Comparison of ENCODE assay signal across 10 cellular contexts in the genomic region with DNA sequence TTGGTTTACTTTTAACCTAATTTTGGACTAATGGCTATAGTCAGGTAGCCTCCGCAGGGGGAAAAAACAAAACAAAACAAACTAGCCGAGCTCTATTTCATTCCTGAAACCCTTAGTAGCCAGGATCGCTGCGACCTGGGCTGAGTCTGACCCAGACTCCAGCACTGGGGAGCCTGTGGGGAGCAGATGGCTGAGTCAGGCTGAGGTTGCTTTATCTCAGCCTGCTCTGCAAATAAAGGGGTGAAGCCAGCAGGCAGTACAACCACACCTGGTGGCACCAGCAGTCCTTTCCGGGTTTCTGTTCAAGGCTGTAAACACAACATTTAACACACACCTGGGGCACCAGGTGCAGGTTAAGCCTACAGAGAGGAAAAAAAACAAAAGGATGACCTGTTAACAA. TPM values are rescaled to one million over a fixed set of nuclear protein-coding genes. Genes with fewer than 3 reads are reported as not detected.
DNase-seq lines count a peak whose midpoint lies in the region; ATAC-seq and TF ChIP-seq lines count a peak whose summit lies in the region.
"Had no signal": no experiment of that assay in that cellular context is flagged by ENCODE, and none has a peak within 500 bp of the region (broad histone marks: within the 10 kb centered on the region; RNA-seq: fewer than 3 reads in every experiment).

No MANE protein-coding gene starts in this region.

- POLR2A ChIA-PET in CD4-positive, alpha-beta memory T cell (lab: Charles Lee; ENCODE audit: partially characterized antibody): interaction anchor here (0.6 to 1.6 kb wide), 2 partner anchors 25 to 208 kb away, joined by 3 to 6 read pairs; no protein-coding TSS in a partner anchor

- peaks cover 85% of the 10 kb centered on the region for H3K4me1 Mint-ChIP-seq in Calu3 (ENCODE audit: low read depth, unreplicated experiment)
- H3K4me1 Mint-ChIP-seq in CD4-positive, alpha-beta memory T cell: peaks cover 20 to 36% (median 28%) of the 10 kb centered on the region in 4 donors

- CTCF ChIA-PET in Calu3 (lab: Charles Lee): interaction anchor here (0.7 to 2.9 kb wide), 3 partner anchors 9 to 26 kb away, joined by 3 to 16 read pairs (median 3); a partner anchor contains a TSS
- CTCF ChIA-PET in CD4-positive, alpha-beta memory T cell (lab: Charles Lee; ENCODE audit: partially characterized antibody): interaction anchor here (0.9 to 3.4 kb wide), 6 partner anchors 12 to 63 kb away, joined by 3 to 32 read pairs (median 5); no protein-coding TSS in a partner anchor

- no TSS peak for BruUV-seq in Calu3 (replicated peaks; lab: Mats Ljungman, UMichigan)

- no peak overlapping the region for H3K4me3 ChIP-seq in breast epithelium
- H3K4me3 ChIP-seq in mesenchymal stem cell (ENCODE audit: insufficient read depth in 1 of 2, low read depth in 1 of 2, low read length in 2 of 2): no peak overlapping the region
- H3K4me3 ChIP-seq in CD4-positive, alpha-beta memory T cell (ENCODE audit: low read length in 2 of 2): no peak overlapping the region

- H3K14ac ChIP-seq in mesenchymal stem cell (ENCODE audit: low read length in 2 of 2): no peak overlapping the region

- H3K27ac ChIP-seq in breast epithelium (peak overlapping the region; percentile 69 to 82), mesenchymal stem cell (ENCODE audit: low read length, poor library complexity, severe bottlenecking) (no peak overlapping the region)
- no peak overlapping the region for H3K27ac ChIP-seq in CD4-positive, alpha-beta memory T cell (ENCODE audit: low read depth, low read length)

- intact Hi-C loops in Calu3 (cut with micrococcal nuclease; ENCODE audit: unreplicated experiment) (no loop called here), breast epithelium (cut with DNase I; ENCODE audit: low total_unique reads) (loop anchor here (2.0 kb wide), 1 partner anchor 23 kb away; no protein-coding TSS in a partner anchor)
- intact Hi-C loops in CD4-positive, alpha-beta memory T cell (cut with micrococcal nuclease): no loop called here

- peak overlapping the region; percentile 24 for H3K9ac ChIP-seq in mesenchymal stem cell (ENCODE audit: low read length)

- DNase-seq in Calu3 (peak; percentile 76), NCI-H2107 treated with DMSO at 0.1 percent for 48 hours (lab: John Stamatoyannopoulos, UW; ENCODE audit: unreplicated experiment) (peak; percentile 63), breast epithelium (ENCODE audit: low spot score in 2 of 2) (peak in 1 of 2 donors; percentile 39), mesenchymal stem cell (no peak)
- no peak for DNase-seq in activated CD4-positive, CD25-positive, alpha-beta regulatory T cell (lab: John Stamatoyannopoulos, UW)
- no peak for DNase-seq in CD4-positive, alpha-beta memory T cell
- DNase-seq: MV-4-11; stimulated activated CD4-positive, alpha-beta T cell treated with anti-CD3 and anti-CD28 coated beads, Interleukin-1b, Interleukin-23, amount 100 ng/mL, for 48 hours had no signal

- H3K9me3 Mint-ChIP-seq in Calu3 (ENCODE audit: low read depth, unreplicated experiment): no peaks in the 10 kb centered on the region
- no peaks in the 10 kb centered on the region for H3K9me3 Mint-ChIP-seq in CD4-positive, alpha-beta memory T cell

- ATAC-seq in HG03097 (IDR thresholded peaks at IDR 0.05; ENCODE audit: low FRiP score, unreplicated experiment): no peak
- no peak for ATAC-seq in HG02973 (IDR thresholded peaks at IDR 0.05; ENCODE audit: unreplicated experiment)

- H3K4me3 Mint-ChIP-seq in Calu3 (ENCODE audit: low read depth, unreplicated experiment): peak overlapping the region; percentile 27
- H3K4me3 Mint-ChIP-seq in CD4-positive, alpha-beta memory T cell: no peak overlapping the region

- H2AK5ac ChIP-seq in mesenchymal stem cell (ENCODE audit: low read length, severe bottlenecking): no peak overlapping the region

- no peak overlapping the region for H4K91ac ChIP-seq in mesenchymal stem cell (ENCODE audit: low read length)

- H3K36me3 ChIP-seq in breast epithelium (no peaks in the 10 kb centered on the region), mesenchymal stem cell (ENCODE audit: control insufficient read depth in 1 of 2, insufficient read depth in 2 of 2, low read depth in 1 of 2, low read length in 2 of 2) (peaks cover 4 to 58% of the 10 kb centered on the region in 2 experiments)
- peaks cover 22% of the 10 kb centered on the region for H3K36me3 ChIP-seq in CD4-positive, alpha-beta memory T cell (ENCODE audit: insufficient read depth, low read length)

- H3K9me3 ChIP-seq in breast epithelium: no peaks in the 10 kb centered on the region
- H3K9me3 ChIP-seq in mesenchymal stem cell (ENCODE audit: control insufficient read depth, low read length): no peaks in the 10 kb centered on the region
- H3K9me3 ChIP-seq in CD4-positive, alpha-beta memory T cell (ENCODE audit: control insufficient read depth in 1 of 2, low read length in 2 of 2): no peaks in the 10 kb centered on the region

- peak overlapping the region; percentile 86 for H3K27ac Mint-ChIP-seq in Calu3 (ENCODE audit: unreplicated experiment)
- H3K27ac Mint-ChIP-seq in CD4-positive, alpha-beta memory T cell: no peak overlapping the region

- 95% methylated on average over 4 of the region's 5 CpGs for WGBS in mesenchymal stem cell

- TF ChIP-seq POLR2A in breast epithelium (IDR thresholded peaks at IDR 0.05): no peak

- no peak overlapping the region for H2AFZ ChIP-seq in mesenchymal stem cell (ENCODE audit: low read depth, low read length)

- no peaks in the 10 kb centered on the region for H3K4me1 ChIP-seq in breast epithelium
- H3K4me1 ChIP-seq in mesenchymal stem cell (ENCODE audit: control insufficient read depth, insufficient read depth, low read depth, low read length): peaks cover 9% of the 10 kb centered on the region
- peaks cover 18% of the 10 kb centered on the region for H3K4me1 ChIP-seq in CD4-positive, alpha-beta memory T cell (ENCODE audit: insufficient read depth, low read length)

- no peak overlapping the region for H2BK120ac ChIP-seq in mesenchymal stem cell (ENCODE audit: low read depth, low read length)

- no peak overlapping the region for H4K8ac ChIP-seq in mesenchymal stem cell (ENCODE audit: low read length)

- no peak overlapping the region for H3K4me2 ChIP-seq in mesenchymal stem cell (ENCODE audit: low read length, poor library complexity, severe bottlenecking)

- no peak overlapping the region for H3K18ac ChIP-seq in mesenchymal stem cell (ENCODE audit: low read depth in 1 of 2, low read length in 2 of 2)

- H3K23ac ChIP-seq in mesenchymal stem cell (ENCODE audit: low read length in 2 of 2): no peak overlapping the region

- no peak overlapping the region for H2BK15ac ChIP-seq in mesenchymal stem cell (ENCODE audit: low read depth, poor library complexity, severe bottlenecking)

- H2BK12ac ChIP-seq in mesenchymal stem cell (ENCODE audit: low read length in 2 of 2): no peak overlapping the region

- TF ChIP-seq CTCF in Calu3 (IDR thresholded peaks at IDR 0.05; ENCODE audit: unreplicated experiment) (no peak), breast epithelium (IDR thresholded peaks at IDR 0.05) (peak in 1 of 3 donors; percentile 10)

- no peak overlapping the region for H2BK5ac ChIP-seq in mesenchymal stem cell (ENCODE audit: low read depth, low read length, poor library complexity, severe bottlenecking)

- H3K4ac ChIP-seq in mesenchymal stem cell (ENCODE audit: low read depth in 1 of 2, low read length in 2 of 2): no peak overlapping the region

- no peaks in the 10 kb centered on the region for H3K27me3 Mint-ChIP-seq in Calu3 (ENCODE audit: unreplicated experiment)
- H3K27me3 Mint-ChIP-seq in CD4-positive, alpha-beta memory T cell: no peaks in the 10 kb centered on the region

- peaks cover 84% of the 10 kb centered on the region for H3K36me3 Mint-ChIP-seq in Calu3 (ENCODE audit: insufficient read depth, unreplicated experiment)
- peaks cover 43 to 68% of the 10 kb centered on the region in 2 donors for H3K36me3 Mint-ChIP-seq in CD4-positive, alpha-beta memory T cell

- H3K27me3 ChIP-seq in breast epithelium (no peaks in the 10 kb centered on the region), mesenchymal stem cell (ENCODE audit: control insufficient read depth in 1 of 2, insufficient read depth in 1 of 2, low read length in 2 of 2) (no peaks in the 10 kb centered on the region)
- H3K27me3 ChIP-seq in CD4-positive, alpha-beta memory T cell (ENCODE audit: insufficient read depth, low read length): no peaks in the 10 kb centered on the region

- H3K79me1 ChIP-seq in mesenchymal stem cell (replicated peaks; ENCODE audit: low read length, poor library complexity, severe bottlenecking): peaks cover 22% of the 10 kb centered on the region

RNA-seq across cellular contexts. Expression of a gene that starts 27.3 kb away (rescaled TPM):
- total RNA-seq in Calu3 (2022) (300 and 353 TPM in 2 replicates), breast epithelium (10 to 100 TPM; 76.7 to 91.2 (median 80.3) TPM)
- polyA plus RNA-seq in mesenchymal stem cell (2013, experiment 1 of 2): 12.5 TPM
- 12.4 TPM for polyA plus RNA-seq in mesenchymal stem cell (2013, experiment 2 of 2)
- 10 to 100 TPM; 65.4 to 68.9 TPM for total RNA-seq in CD4-positive, alpha-beta memory T cell
- 10 to 100 TPM; 12.7 to 27.8 TPM for polyA plus RNA-seq in CD4-positive, alpha-beta memory T cell

Comparison
In these comparisons a context has a peak if more than half of its experiments do, and no peak if none do; other contexts are left out.
1. DNase-seq: peak in Calu3 (single experiment) and NCI-H2107 treated with DMSO at 0.1 percent for 48 hours (single experiment); none in mesenchymal stem cell (single experiment), activated CD4-positive, CD25-positive, alpha-beta regulatory T cell (0 of 4) and CD4-positive, alpha-beta memory T cell (0 of 5).
2. H3K27ac ChIP-seq: peak in breast epithelium (2 of 2); none in mesenchymal stem cell (single experiment) and CD4-positive, alpha-beta memory T cell (single experiment).